Comparison of ENCODE assay signal across 8 cellular contexts in genomic region chr1:221743416-221744208, GRCh38. TPM values are rescaled to one million over a fixed set of nuclear protein-coding genes. Genes with fewer than 3 reads are reported as not detected.
DNase-seq lines count a peak whose midpoint lies in the region; ATAC-seq and TF ChIP-seq lines count a peak whose summit lies in the region.

No MANE protein-coding gene starts in this region.

- no peaks in the 10 kb centered on the region for H3K27me3 Mint-ChIP-seq in CD4-positive, CD25-positive, alpha-beta regulatory T cell

- peaks cover 10% of the 10 kb centered on the region for H3K36me3 Mint-ChIP-seq in CD4-positive, CD25-positive, alpha-beta regulatory T cell

- TF ChIP-seq POLR2A in GM18951 (IDR thresholded peaks at IDR 0.05; ENCODE audit: extremely low read depth, insufficient read depth, insufficient read length): peak; percentile 11

- no peak for DNase-seq in CD4-positive, CD25-positive, alpha-beta regulatory T cell
- DNase-seq in MG63 (no peak), caudate nucleus (lab: John Stamatoyannopoulos, UW) (no peak), SK-N-DZ (ENCODE audit: low spot score) (no peak), UCSD-AML1 (lab: John Stamatoyannopoulos, UW; ENCODE audit: unreplicated experiment) (no peak)

- H3K4me3 ChIP-seq in CD4-positive, CD25-positive, alpha-beta regulatory T cell (ENCODE audit: low read depth, low read length): peak overlapping the region; percentile 79
- H3K4me3 ChIP-seq in MG63 (peak overlapping the region; percentile 66), muscle layer of duodenum (ENCODE audit: low read depth in 1 of 2, low read length in 2 of 2) (peak overlapping the region; percentile 74 to 91)

- no peaks in the 10 kb centered on the region for H3K9me3 ChIP-seq in CD4-positive, CD25-positive, alpha-beta regulatory T cell (ENCODE audit: control insufficient read depth in 2 of 2, low read length in 2 of 2)
- H3K9me3 ChIP-seq in MG63 (no peaks in the 10 kb centered on the region), muscle layer of duodenum (ENCODE audit: control insufficient read depth in 1 of 2, low read length in 2 of 2) (no peaks in the 10 kb centered on the region)

- peak overlapping the region; percentile 99 for H3K27ac ChIP-seq in CD4-positive, CD25-positive, alpha-beta regulatory T cell (ENCODE audit: insufficient read depth, low read length, poor library complexity, severe bottlenecking)
- H3K27ac ChIP-seq in caudate nucleus (ENCODE audit: low read depth, low read length) (peak overlapping the region; percentile 95), muscle layer of duodenum (ENCODE audit: low read length) (peak overlapping the region; percentile 87)

- H3K4me3 Mint-ChIP-seq in CD4-positive, CD25-positive, alpha-beta regulatory T cell: peak overlapping the region in 3 of 4 donors; percentile 81 to 86 (median 86)

- peaks cover 0 to 16% (median 7%) of the 10 kb centered on the region in 4 donors for H3K4me1 Mint-ChIP-seq in CD4-positive, CD25-positive, alpha-beta regulatory T cell

- H3K27ac Mint-ChIP-seq in CD4-positive, CD25-positive, alpha-beta regulatory T cell: peak overlapping the region in 2 of 3 donors; percentile 88 to 96

- no peak for ATAC-seq in CD4-positive, CD25-positive, alpha-beta regulatory T cell (ENCODE audit: low read depth in 2 of 2)
- no peak for ATAC-seq in HG02623 (IDR thresholded peaks at IDR 0.05; ENCODE audit: unreplicated experiment)

- H3K9me3 Mint-ChIP-seq in CD4-positive, CD25-positive, alpha-beta regulatory T cell: no peaks in the 10 kb centered on the region

- in situ Hi-C loops in GM18951 (cut with MboI; ENCODE audit: low sequenced_read_pairs, unreplicated experiment): no loop called here

- H3K4me1 ChIP-seq in CD4-positive, CD25-positive, alpha-beta regulatory T cell (ENCODE audit: control insufficient read depth, insufficient read depth, low read length, poor library complexity, severe bottlenecking): peaks cover 35% of the 10 kb centered on the region
- peaks cover 0 to 7% of the 10 kb centered on the region in 2 donors for H3K4me1 ChIP-seq in muscle layer of duodenum (ENCODE audit: control insufficient read depth in 1 of 2, insufficient read depth in 2 of 2, low read length in 2 of 2)

- peaks cover 9% of the 10 kb centered on the region for H3K36me3 ChIP-seq in CD4-positive, CD25-positive, alpha-beta regulatory T cell (ENCODE audit: control insufficient read depth, insufficient read depth, low read length)
- H3K36me3 ChIP-seq in MG63 (peaks cover 5% of the 10 kb centered on the region; the same call in 1 of the 2 replicates), muscle layer of duodenum (ENCODE audit: control insufficient read depth in 1 of 2, insufficient read depth in 2 of 2, low read length in 2 of 2) (peaks cover 0 to 3% of the 10 kb centered on the region in 2 donors)

- no peaks in the 10 kb centered on the region for H3K27me3 ChIP-seq in CD4-positive, CD25-positive, alpha-beta regulatory T cell (ENCODE audit: control insufficient read depth, insufficient read depth, low read length)
- H3K27me3 ChIP-seq in MG63 (no peaks in the 10 kb centered on the region), muscle layer of duodenum (ENCODE audit: low read depth, low read length) (no peaks in the 10 kb centered on the region)

RNA-seq across cellular contexts. Expression of gene DUSP10, which starts 1.7 kb away (rescaled TPM):
- 251 TPM for total RNA-seq in CD4-positive, CD25-positive, alpha-beta regulatory T cell
- 10 to 100 TPM; 30.7 to 42.4 (median 36.1) TPM for polyA plus RNA-seq in CD4-positive, CD25-positive, alpha-beta regulatory T cell
- 5.8 and 6.3 TPM in 2 replicates for total RNA-seq in MG63 (2014; rRNA removed; shearing (Covaris generic); ENCODE audit: low replicate concordance)
- 1.9 and 2.7 TPM in 2 replicates for polyA plus RNA-seq in SK-N-DZ (2014; cell fraction: cytosol; rRNA removed)
- polyA plus RNA-seq in SK-N-DZ (2014; cell fraction: nucleus; rRNA removed): 1.8 and 2.9 TPM in 2 replicates

Comparison
In these comparisons a context has a peak if more than half of its experiments do, and no peak if none do; other contexts are left out.
1. RNA of gene DUSP10, which starts 1.7 kb away (total RNA-seq): 251 TPM in CD4-positive, CD25-positive, alpha-beta regulatory T cell (single experiment); 5.8 to 6.3 TPM in MG63; every median in the first group is over 10 times any median in the second.
2. Peak in every context shown above with its lines, with median percentiles within 50 percentile points of each other: H3K27ac ChIP-seq and H3K4me3 ChIP-seq.